Comparison of ENCODE assay signal across 16 cellular contexts in genomic region chr10:20596911-20597310, GRCh38.
DNase-seq lines count a peak whose midpoint lies in the region; ATAC-seq and TF ChIP-seq lines count a peak whose summit lies in the region.
"Had no signal": no experiment of that assay in that cellular context is flagged by ENCODE, and none has a peak within 500 bp of the region (broad histone marks: within the 10 kb centered on the region; RNA-seq: fewer than 3 reads in every experiment).

No MANE protein-coding gene starts in this region.

- no peaks in the 10 kb centered on the region for H4K20me1 ChIP-seq in PC-9 (ENCODE audit: insufficient read depth)

- no peaks in the 10 kb centered on the region for H3K9me3 ChIP-seq in HUES64 (ENCODE audit: insufficient read depth, low read depth, low read length)
- H3K9me3 ChIP-seq in PC-9 (ENCODE audit: insufficient read depth, low read depth), result no peaks in the 10 kb centered on the region
- H3K9me3 ChIP-seq: BE2C, heart right ventricle had no signal

- H3K9me2 ChIP-seq in PC-9 (ENCODE audit: insufficient read depth), result no peaks in the 10 kb centered on the region

- 88% methylated on average over 2 of the region's 2 CpGs for WGBS in HUES64

- H3K79me2 ChIP-seq in PC-9 (ENCODE audit: low read depth), result no peaks in the 10 kb centered on the region

- no peak overlapping the region for H3K4me2 ChIP-seq in PC-9

- H3K27me3 ChIP-seq in HUES64 (ENCODE audit: insufficient read depth, low read length), result no peaks in the 10 kb centered on the region
- no peaks in the 10 kb centered on the region for H3K27me3 ChIP-seq in PC-9 (ENCODE audit: insufficient read depth, low read depth)
- H3K27me3 ChIP-seq: BE2C, heart right ventricle had no signal

- ATAC-seq in GM19351 (IDR thresholded peaks at IDR 0.05; ENCODE audit: unreplicated experiment) (no peak), HG03280 (IDR thresholded peaks at IDR 0.05; ENCODE audit: unreplicated experiment) (no peak)

- H3K27ac ChIP-seq in HUES64 (ENCODE audit: low read depth, low read length), result peak overlapping the region; percentile 54; the same call in 1 of the 2 replicates
- no peak overlapping the region for H3K27ac ChIP-seq in PC-9

- CTCF ChIA-PET in PC-9 (lab: Charles Lee), result no interaction called here

- H3K36me3 ChIP-seq in HUES64 (ENCODE audit: insufficient read depth, low read length), result no peaks in the 10 kb centered on the region
- no peaks in the 10 kb centered on the region for H3K36me3 ChIP-seq in PC-9 (ENCODE audit: low read depth)
- H3K36me3 ChIP-seq: BE2C, heart right ventricle had no signal

- no peak overlapping the region for H2AFZ ChIP-seq in PC-9

- intact Hi-C loops in PC-9 (cut with micrococcal nuclease; ENCODE audit: unreplicated experiment), result no loop called here

- TF ChIP-seq CTCF in choroid plexus epithelial cell (conservative IDR thresholded peaks at IDR 0.05; ENCODE audit: low read depth, low read length), result no peak
- TF ChIP-seq CTCF in PC-9 (conservative IDR thresholded peaks at IDR 0.05), result no peak

- no TSS peak for BruUV-seq in PC-9 (replicated peaks; lab: Mats Ljungman, UMichigan)

- no peaks in the 10 kb centered on the region for H3F3A ChIP-seq in PC-9 (ENCODE audit: insufficient read depth, low read depth)

- no peak overlapping the region for H3K4me3 ChIP-seq in HUES64 (ENCODE audit: low read length)
- H3K4me3 ChIP-seq in choroid plexus epithelial cell (ENCODE audit: low read depth, low read length), result no peak overlapping the region
- H3K4me3 ChIP-seq in PC-9, result no peak overlapping the region
- H3K4me3 ChIP-seq: heart right ventricle had no signal

- H3K9ac ChIP-seq in HUES64 (ENCODE audit: low read depth, low read length), result no peak overlapping the region

- peak; percentile 60 for DNase-seq in choroid plexus epithelial cell (ENCODE audit: low read depth)
- peak; percentile 22 for DNase-seq in iPS-NIHi7 (ENCODE audit: extremely low spot score)
- DNase-seq in renal cortical epithelial cell (ENCODE audit: low read depth), result peak; percentile 34
- no peak for DNase-seq in PC-9
- no peak for DNase-seq in amygdala (lab: John Stamatoyannopoulos, UW)
- DNase-seq: activated CD8-positive, alpha-beta memory T cell treated with anti-CD3 and anti-CD28 coated beads for 24 hours; activated effector memory CD4-positive, alpha-beta T cell treated with Interleukin-2 at 50 U/mL for 16 hours; BE2C; DMS153; heart right ventricle; NCI-H2029; SHP77; stimulated activated CD4-positive, alpha-beta T cell treated with anti-CD3 and anti-CD28 coated beads, Interleukin-2, amount 100 ng/mL, for 24 hours had no signal

- POLR2A ChIA-PET in PC-9 (lab: Charles Lee; ENCODE audit: unreplicated experiment), result no interaction called here

- H3K4me1 ChIP-seq in HUES64 (ENCODE audit: insufficient read depth, low read length) (peaks cover 26% of the 10 kb centered on the region), PC-9 (replicated peaks; ENCODE audit: insufficient read depth) (no peaks in the 10 kb centered on the region)

Comparison
In these comparisons a context has a peak if more than half of its experiments do, and no peak if none do; other contexts are left out.
1. DNase-seq: peak in choroid plexus epithelial cell (single experiment), iPS-NIHi7 (single experiment) and renal cortical epithelial cell (single experiment); none in PC-9 (0 of 2) and amygdala (0 of 56).